In genomic region chr12:101876861-101877815, GRCh38 we compare ENCODE assay signal across 8 cellular contexts. TPM values are rescaled to one million over a fixed set of nuclear protein-coding genes. Genes with fewer than 3 reads are reported as not detected.
DNase-seq lines count a peak whose midpoint lies in the region; ATAC-seq and TF ChIP-seq lines count a peak whose summit lies in the region.

Gene DRAM1 (plus strand): TSS chr12:101877580. CDS start chr12:101877790, 210 bp downstream.

- H3K4me1 ChIP-seq in lung (ENCODE audit: control insufficient read depth in 2 of 2, insufficient read depth in 2 of 2, low read length in 2 of 2), result peaks cover 0 to 4% of the 10 kb centered on the region in 2 donors

- H3K36me3 ChIP-seq in lung (ENCODE audit: control insufficient read depth in 2 of 2, insufficient read depth in 2 of 2, low read length in 2 of 2), result peaks cover 0 to 4% of the 10 kb centered on the region in 2 donors

- peak; percentile 72 for TF ChIP-seq POLR2A in GM18526 (IDR thresholded peaks at IDR 0.05; ENCODE audit: extremely low read depth, insufficient read length)

- DNase-seq in AG09319 (ENCODE audit: extremely low read depth, low read depth) (peak; percentile 85), NCI-H510A (lab: John Stamatoyannopoulos, UW) (peak; percentile 59), lung (ENCODE audit: low spot score) (peak; percentile 94)
- DNase-seq in activated CD8-positive, alpha-beta memory T cell treated with anti-CD3 and anti-CD28 coated beads for 1 hour (ENCODE audit: extremely low read depth in 1 of 2, low read depth in 1 of 2), result peak; percentile 36 to 55
- DNase-seq in effector CD4-positive, alpha-beta T cell, result peak; percentile 46
- peak; percentile 43 to 73 (median 49) for DNase-seq in stimulated activated CD4-positive, alpha-beta T cell treated with anti-CD3 and anti-CD28 coated beads, TNF-alpha, amount 100 ng/mL, for 24 hours (ENCODE audit: low read depth in 3 of 3)

- ATAC-seq in HG03060 (IDR thresholded peaks at IDR 0.05; ENCODE audit: low read depth, unreplicated experiment) (peak; percentile 35), lung (ENCODE audit: insufficient read depth, low FRiP score) (peak; percentile 90)

- H3K9me3 ChIP-seq in lung (ENCODE audit: control insufficient read depth in 2 of 2, insufficient read depth in 1 of 2, low read length in 1 of 2), result no peaks in the 10 kb centered on the region

- 1% methylated on average over 93 to 105 of the region's 105 CpGs for WGBS in lung, 2 donors

- peak; percentile 5; the same call in 1 of the 2 replicates for TF ChIP-seq CTCF in AG09319 (IDR thresholded peaks at IDR 0.05; ENCODE audit: low read depth, low read length)
- TF ChIP-seq CTCF in lung (IDR thresholded peaks at IDR 0.05; ENCODE audit: control extremely low read depth, extremely low read depth), result peak; percentile 14

- peak within 1 kb of the TSS; percentile 87 for H3K4me3 ChIP-seq in lung

- H3K27me3 ChIP-seq in lung (ENCODE audit: control insufficient read depth, insufficient read depth), result no peaks in the 10 kb centered on the region

- H3K27ac ChIP-seq in lung (ENCODE audit: low read depth in 1 of 2, low read length in 1 of 2), result peak within 1 kb of the TSS; percentile 84 to 100

RNA-seq across cellular contexts. Expression of gene DRAM1, which starts in this region (rescaled TPM):
- 10 to 100 TPM; 68.5 to 80.9 TPM for total RNA-seq in lung
- polyA plus RNA-seq in lung, result 10 to 100 TPM; 64.5 to 95.2 TPM

Comparison
In these comparisons a context has a peak if more than half of its experiments do, and no peak if none do; other contexts are left out.
1. Peak in every context shown above with its lines: DNase-seq, ATAC-seq, H3K4me3 ChIP-seq and H3K27ac ChIP-seq.